ENCODE assay signal across 2 cellular contexts in genomic region chr14:90453401-90453951, GRCh38.
TF ChIP-seq lines count a peak whose summit lies in the region.

No MANE protein-coding gene starts in this region.

TF ChIP-seq in GM23338, 12 proteins besides CTCF, POLR2A, EP300 and RAD21 (continued from another document):
- no peak for TF ChIP-seq ZNF462 (CRISPR knock-in tag; IDR thresholded peaks at IDR 0.05)
- TF ChIP-seq EZH2 (IDR thresholded peaks at IDR 0.05; ENCODE audit: low read depth, unreplicated experiment), result no peak
- no peak for TF ChIP-seq ZNF331 (CRISPR knock-in tag; IDR thresholded peaks at IDR 0.05; ENCODE audit: low read depth)
- no peak for TF ChIP-seq REST (IDR thresholded peaks at IDR 0.05; ENCODE audit: unreplicated experiment)

TF ChIP-seq in SK-N-SH treated with all-trans-retinoic acid at 6 μM for 48 hours, 23 proteins besides CTCF, POLR2A, EP300 and RAD21 (continued from another document):
- TF ChIP-seq POU6F1 (CRISPR knock-in tag; IDR thresholded peaks at IDR 0.05; ENCODE audit: borderline replicate concordance, low read depth), result no peak
- TF ChIP-seq ESRRG (CRISPR knock-in tag; IDR thresholded peaks at IDR 0.05), result 0 out of 2 replicates have a peak, but pooled peaks have one; percentile 2
- no peak for TF ChIP-seq ZNF70 (CRISPR knock-in tag; IDR thresholded peaks at IDR 0.05)
- TF ChIP-seq CREB5 (CRISPR knock-in tag; IDR thresholded peaks at IDR 0.05; ENCODE audit: low read depth), result no peak
- TF ChIP-seq GLIS3 (CRISPR knock-in tag; IDR thresholded peaks at IDR 0.05), result no peak
- no peak for TF ChIP-seq CSRNP3 (CRISPR knock-in tag; IDR thresholded peaks at IDR 0.05)
- peak; percentile 20; the same call in 1 of the 2 replicates for TF ChIP-seq ISL1 (CRISPR knock-in tag; IDR thresholded peaks at IDR 0.05)
- TF ChIP-seq ARNTL (CRISPR knock-in tag; IDR thresholded peaks at IDR 0.05; ENCODE audit: borderline replicate concordance, low read depth), result no peak
- TF ChIP-seq ZNF565 (CRISPR knock-in tag; conservative IDR thresholded peaks at IDR 0.05; ENCODE audit: low read depth), result 0 out of 2 replicates have a peak, but pooled peaks have one; percentile 32
- TF ChIP-seq CSDC2 (CRISPR knock-in tag; IDR thresholded peaks at IDR 0.05), result no peak
- no peak for TF ChIP-seq OSR1 (CRISPR knock-in tag; IDR thresholded peaks at IDR 0.05)
